Comparison of ENCODE assay signal across 24 cellular contexts in genomic region chr1:193794239-193794638, GRCh38.
A peak's percentile ranks its signal among the peaks of the same experiment; 100 is the strongest.
DNase-seq lines count a peak whose midpoint lies in the region; ATAC-seq, FAIRE-seq and TF ChIP-seq lines count a peak whose summit lies in the region.
"Had no signal": no experiment of that assay in that cellular context is flagged by ENCODE, and none has a peak within 500 bp of the region (broad histone marks: within the 10 kb centered on the region; RNA-seq: fewer than 3 reads in every experiment).

No MANE protein-coding gene starts in this region.

- peak overlapping the region; percentile 26 for H2AFZ ChIP-seq in astrocyte (ENCODE audit: low read depth, low read length)

- H4K20me1 ChIP-seq in astrocyte (ENCODE audit: insufficient read depth, low read length), result no peaks in the 10 kb centered on the region

- no peak overlapping the region for H3K27ac ChIP-seq in astrocyte (ENCODE audit: low read depth, low read length)
- no peak overlapping the region for H3K27ac ChIP-seq in lower lobe of right lung
- H3K27ac ChIP-seq: brain microvascular endothelial cell, coronary artery, pancreas, tibial artery had no signal

- H3K9me3 ChIP-seq in astrocyte (ENCODE audit: insufficient read depth, low read depth, low read length), result no peaks in the 10 kb centered on the region
- H3K9me3 ChIP-seq in mucosa of descending colon, result no peaks in the 10 kb centered on the region
- no peaks in the 10 kb centered on the region for H3K9me3 ChIP-seq in lower lobe of right lung
- H3K9me3 ChIP-seq: Caco-2, MG63, pancreas, tibial artery had no signal

- no peaks in the 10 kb centered on the region for H3K4me1 Mint-ChIP-seq in astrocyte (ENCODE audit: low read depth, unreplicated experiment)
- H3K4me1 Mint-ChIP-seq in activated T-helper 1 cell treated with anti-CD3 and anti-CD28 coated beads, Interleukin-12 subunit alpha, Interleukin-12 subunit beta, Interleukin-2, Interleukin-4 antibody, amounts not matched to agents 30 ng/mL and 10 ng/mL and 1 ng/mL, durations not matched to agents 14 hours and 24 hours and 36 hours (ENCODE audit: low read depth), result no peaks in the 10 kb centered on the region
- H3K4me1 Mint-ChIP-seq: activated B cell treated with CpG ODN at 0.5 μM for 24 hours; activated naive CD4-positive, alpha-beta T cell treated with anti-CD3 and anti-CD28 coated beads, Interleukin-2, amount 10 ng/mL, durations not matched to agents 7 days and 5 days had no signal

- no peaks in the 10 kb centered on the region for H3K36me3 Mint-ChIP-seq in astrocyte (ENCODE audit: low read depth, unreplicated experiment)
- H3K36me3 Mint-ChIP-seq in activated T-helper 1 cell treated with anti-CD3 and anti-CD28 coated beads, Interleukin-12 subunit alpha, Interleukin-12 subunit beta, Interleukin-2, Interleukin-4 antibody, amounts not matched to agents 30 ng/mL and 10 ng/mL and 1 ng/mL, durations not matched to agents 14 hours and 24 hours and 36 hours (ENCODE audit: low read depth), result no peaks in the 10 kb centered on the region
- H3K36me3 Mint-ChIP-seq: activated naive CD4-positive, alpha-beta T cell treated with anti-CD3 and anti-CD28 coated beads, Interleukin-2, amount 10 ng/mL, durations not matched to agents 7 days and 5 days had no signal

- H3K27me3 ChIP-seq in astrocyte (ENCODE audit: insufficient read depth, low read length), result no peaks in the 10 kb centered on the region
- H3K27me3 ChIP-seq in lower lobe of right lung (ENCODE audit: low read depth), result no peaks in the 10 kb centered on the region
- H3K27me3 ChIP-seq: brain microvascular endothelial cell, MG63, pancreas, tibial artery had no signal

- H3K4me3 ChIP-seq in astrocyte (ENCODE audit: insufficient read depth, low read depth, low read length), result no peak overlapping the region
- H3K4me3 ChIP-seq in mucosa of descending colon, result no peak overlapping the region
- no peak overlapping the region for H3K4me3 ChIP-seq in lower lobe of right lung
- H3K4me3 ChIP-seq: coronary artery, MG63, pancreas, tibial artery had no signal

- TF ChIP-seq CTCF in astrocyte (IDR thresholded peaks at IDR 0.05; ENCODE audit: insufficient read depth, low read depth, low read length) (no peak), mucosa of descending colon (IDR thresholded peaks at IDR 0.05) (no peak), lower lobe of right lung (IDR thresholded peaks at IDR 0.05) (no peak)

- DNase-seq in ELR (ENCODE audit: low read depth) (peak; percentile 9), M059J (ENCODE audit: low read depth) (peak; percentile 7), astrocyte (ENCODE audit: low read depth) (no peak), mucosa of descending colon (peak in 1 of 3 donors; percentile 8), T-helper 2 cell (no peak), lower lobe of right lung (no peak)
- no peak for DNase-seq in activated T-helper 1 cell treated with anti-CD3 and anti-CD28 coated beads, Interleukin-12 subunit alpha, Interleukin-12 subunit beta, Interleukin-2, Interleukin-4 antibody, amounts not matched to agents 30 ng/mL and 10 ng/mL and 1 ng/mL, durations not matched to agents 14 hours and 24 hours and 36 hours (ENCODE audit: low spot score)
- DNase-seq: activated B cell treated with CpG ODN at 0.5 μM for 24 hours; activated CD8-positive, alpha-beta T cell treated with anti-CD3 and anti-CD28 coated beads, Interleukin-2, amount 10 ng/mL, durations not matched to agents 7 days and 5 days; activated naive CD4-positive, alpha-beta T cell treated with anti-CD3 and anti-CD28 coated beads, Interleukin-2, amount 10 ng/mL, durations not matched to agents 7 days and 5 days; activated T-cell treated with anti-CD3 and anti-CD28 coated beads, Interleukin-2, amount 50 U/mL, for 24 hours; brain microvascular endothelial cell; Caco-2; MG63; NCI-H510A treated with DMSO at 0.1 percent for 48 hours; pancreas; stimulated activated CD4-positive, alpha-beta T cell treated with anti-CD3 and anti-CD28 coated beads, Interleukin-1b, Interleukin-23, amount 100 ng/mL, for 48 hours; stimulated activated naive CD8-positive, alpha-beta T cell treated with anti-CD3 and anti-CD28 coated beads, Interleukin-15, Interleukin-2, amounts not matched to agents 100 U/mL and 50 U/mL, for 24 hours; tibial artery had no signal

- H3K36me3 ChIP-seq in astrocyte (ENCODE audit: insufficient read depth, low read length) (no peaks in the 10 kb centered on the region), mucosa of descending colon (ENCODE audit: low read depth) (no peaks in the 10 kb centered on the region), lower lobe of right lung (no peaks in the 10 kb centered on the region)
- H3K36me3 ChIP-seq: brain microvascular endothelial cell, MG63, pancreas, tibial artery had no signal

- FAIRE-seq in astrocyte (lab: Jason Lieb, UNC), result no peak
- FAIRE-seq: GM19239, H54, HepG2, pancreas had no signal

- no peaks in the 10 kb centered on the region for H3K79me2 ChIP-seq in astrocyte (ENCODE audit: insufficient read depth, low read length)

- H3K9ac ChIP-seq in astrocyte (ENCODE audit: low read length), result no peak overlapping the region

- intact Hi-C loops in mucosa of descending colon (cut with DNase I, micrococcal nuclease) (no loop called here), lower lobe of right lung (cut with DNase I) (no loop called here)
- intact Hi-C loops in activated T-helper 1 cell treated with anti-CD3 and anti-CD28 coated beads, Interleukin-12 subunit alpha, Interleukin-12 subunit beta, Interleukin-2, Interleukin-4 antibody, amounts not matched to agents 30 ng/mL and 10 ng/mL and 1 ng/mL, durations not matched to agents 14 hours and 24 hours and 36 hours (cut with micrococcal nuclease), result no loop called here

- no peaks in the 10 kb centered on the region for H3K27me3 Mint-ChIP-seq in astrocyte (ENCODE audit: low read depth, unreplicated experiment)
- no peaks in the 10 kb centered on the region for H3K27me3 Mint-ChIP-seq in activated T-helper 1 cell treated with anti-CD3 and anti-CD28 coated beads, Interleukin-12 subunit alpha, Interleukin-12 subunit beta, Interleukin-2, Interleukin-4 antibody, amounts not matched to agents 30 ng/mL and 10 ng/mL and 1 ng/mL, durations not matched to agents 14 hours and 24 hours and 36 hours (ENCODE audit: insufficient read depth)
- H3K27me3 Mint-ChIP-seq: activated B cell treated with CpG ODN at 0.5 μM for 24 hours; activated naive CD4-positive, alpha-beta T cell treated with anti-CD3 and anti-CD28 coated beads, Interleukin-2, amount 10 ng/mL, durations not matched to agents 7 days and 5 days; activated T-cell treated with anti-CD3 and anti-CD28 coated beads, Interleukin-2, amount 50 U/mL, for 24 hours had no signal

- ATAC-seq in mucosa of descending colon (peak; percentile 40), lower lobe of right lung (no peak)
- ATAC-seq: activated CD8-positive, alpha-beta T cell treated with anti-CD3 and anti-CD28 coated beads, Interleukin-2, amount 10 ng/mL, durations not matched to agents 7 days and 5 days; HepG2; pancreas; stimulated activated naive CD8-positive, alpha-beta T cell treated with anti-CD3 and anti-CD28 coated beads, Interleukin-15, Interleukin-2, amounts not matched to agents 100 U/mL and 50 U/mL, for 24 hours had no signal

- H3K27ac Mint-ChIP-seq in astrocyte (ENCODE audit: unreplicated experiment), result no peak overlapping the region
- no peak overlapping the region for H3K27ac Mint-ChIP-seq in activated T-helper 1 cell treated with anti-CD3 and anti-CD28 coated beads, Interleukin-12 subunit alpha, Interleukin-12 subunit beta, Interleukin-2, Interleukin-4 antibody, amounts not matched to agents 30 ng/mL and 10 ng/mL and 1 ng/mL, durations not matched to agents 14 hours and 24 hours and 36 hours
- H3K27ac Mint-ChIP-seq: activated B cell treated with CpG ODN at 0.5 μM for 24 hours; activated CD8-positive, alpha-beta T cell treated with anti-CD3 and anti-CD28 coated beads, Interleukin-2, amount 10 ng/mL, durations not matched to agents 7 days and 5 days; activated naive CD4-positive, alpha-beta T cell treated with anti-CD3 and anti-CD28 coated beads, Interleukin-2, amount 10 ng/mL, durations not matched to agents 7 days and 5 days; activated T-cell treated with anti-CD3 and anti-CD28 coated beads, Interleukin-2, amount 50 U/mL, for 24 hours; T-helper 1 cell treated with Interleukin-12 subunit alpha and Interleukin-12 subunit beta and Interleukin-4 antibody, amounts not matched to agents 30 μg/mL and 1 μg/mL, for 36 hours had no signal

- H3K4me1 ChIP-seq in astrocyte (ENCODE audit: insufficient read depth, low read length) (no peaks in the 10 kb centered on the region), mucosa of descending colon (ENCODE audit: low read depth) (no peaks in the 10 kb centered on the region), lower lobe of right lung (no peaks in the 10 kb centered on the region)
- H3K4me1 ChIP-seq: Caco-2, pancreas, tibial artery had no signal

- H3K4me2 ChIP-seq in astrocyte (ENCODE audit: low read length), result peak overlapping the region; percentile 29

- H3K9me3 Mint-ChIP-seq in astrocyte (ENCODE audit: unreplicated experiment), result no peaks in the 10 kb centered on the region
- H3K9me3 Mint-ChIP-seq in activated T-helper 1 cell treated with anti-CD3 and anti-CD28 coated beads, Interleukin-12 subunit alpha, Interleukin-12 subunit beta, Interleukin-2, Interleukin-4 antibody, amounts not matched to agents 30 ng/mL and 10 ng/mL and 1 ng/mL, durations not matched to agents 14 hours and 24 hours and 36 hours, result no peaks in the 10 kb centered on the region
- H3K9me3 Mint-ChIP-seq: activated B cell treated with CpG ODN at 0.5 μM for 24 hours; activated naive CD4-positive, alpha-beta T cell treated with anti-CD3 and anti-CD28 coated beads, Interleukin-2, amount 10 ng/mL, durations not matched to agents 7 days and 5 days; activated T-cell treated with anti-CD3 and anti-CD28 coated beads, Interleukin-2, amount 50 U/mL, for 24 hours; T-helper 1 cell treated with Interleukin-12 subunit alpha and Interleukin-12 subunit beta and Interleukin-4 antibody, amounts not matched to agents 30 μg/mL and 1 μg/mL, for 36 hours had no signal

- H3K4me3 Mint-ChIP-seq in astrocyte (ENCODE audit: unreplicated experiment), result no peak overlapping the region
- H3K4me3 Mint-ChIP-seq in activated T-helper 1 cell treated with anti-CD3 and anti-CD28 coated beads, Interleukin-12 subunit alpha, Interleukin-12 subunit beta, Interleukin-2, Interleukin-4 antibody, amounts not matched to agents 30 ng/mL and 10 ng/mL and 1 ng/mL, durations not matched to agents 14 hours and 24 hours and 36 hours, result no peak overlapping the region
- H3K4me3 Mint-ChIP-seq: activated B cell treated with CpG ODN at 0.5 μM for 24 hours; activated CD8-positive, alpha-beta T cell treated with anti-CD3 and anti-CD28 coated beads, Interleukin-2, amount 10 ng/mL, durations not matched to agents 7 days and 5 days; activated naive CD4-positive, alpha-beta T cell treated with anti-CD3 and anti-CD28 coated beads, Interleukin-2, amount 10 ng/mL, durations not matched to agents 7 days and 5 days; activated T-cell treated with anti-CD3 and anti-CD28 coated beads, Interleukin-2, amount 50 U/mL, for 24 hours; T-helper 1 cell treated with Interleukin-12 subunit alpha and Interleukin-12 subunit beta and Interleukin-4 antibody, amounts not matched to agents 30 μg/mL and 1 μg/mL, for 36 hours had no signal

Comparison
In these comparisons a context has a peak if more than half of its experiments do, and no peak if none do; other contexts are left out.
1. DNase-seq: peak in ELR (single experiment) and M059J (single experiment); none in astrocyte (single experiment), activated T-helper 1 cell treated with anti-CD3 and anti-CD28 coated beads, Interleukin-12 subunit alpha, Interleukin-12 subunit beta, Interleukin-2, Interleukin-4 antibody, amounts not matched to agents 30 ng/mL and 10 ng/mL and 1 ng/mL, durations not matched to agents 14 hours and 24 hours and 36 hours (single experiment), T-helper 2 cell (0 of 5) and lower lobe of right lung (single experiment).